9 cellular contexts compared by ENCODE assay signal in genomic region chr20:34558320-34559202, GRCh38. TPM values are rescaled to one million over a fixed set of nuclear protein-coding genes. Genes with fewer than 3 reads are reported as not detected.
DNase-seq lines count a peak whose midpoint lies in the region; ATAC-seq lines count a peak whose summit lies in the region.
"Had no signal": no experiment of that assay in that cellular context is flagged by ENCODE, and none has a peak within 500 bp of the region (broad histone marks: within the 10 kb centered on the region; RNA-seq: fewer than 3 reads in every experiment).

Gene MAP1LC3A, plus strand, starts transcription at chr20:34558718. Its CDS starts 151 bp downstream, at chr20:34558869.

- peak; percentile 93 to 96 (median 94) for DNase-seq in CD4-positive, alpha-beta memory T cell
- DNase-seq in H4 (ENCODE audit: low spot score) (peak; percentile 92), NCI-H2227 treated with DMSO at 0.1 percent for 48 hours (lab: John Stamatoyannopoulos, UW) (peak; percentile 91), mucosa of gallbladder (ENCODE audit: low spot score) (peak; percentile 96), SKM-1 treated with dmso at 0.1 percent for 144 hours (lab: John Stamatoyannopoulos, UW; ENCODE audit: unreplicated experiment) (no peak)
- DNase-seq in activated T-cell treated with anti-CD3 and anti-CD28 coated beads, Interleukin-2, amount 50 U/mL, for 72 hours, result peak; percentile 91 to 95
- DNase-seq in stimulated activated CD8-positive, alpha-beta memory T cell treated with anti-CD3 and anti-CD28 coated beads, Interleukin-2, amount 100 ng/mL, for 1 hour (ENCODE audit: low read depth in 2 of 2), result peak; percentile 88

- no peaks in the 10 kb centered on the region for H3K9me3 ChIP-seq in CD4-positive, alpha-beta memory T cell (ENCODE audit: control insufficient read depth in 1 of 2, low read length in 2 of 2)
- H3K9me3 ChIP-seq in esophagus (ENCODE audit: control insufficient read depth in 2 of 2, insufficient read depth in 1 of 2, low read depth in 1 of 2, low read length in 1 of 2), result no peaks in the 10 kb centered on the region

- no peaks in the 10 kb centered on the region for H3K36me3 ChIP-seq in CD4-positive, alpha-beta memory T cell (ENCODE audit: insufficient read depth, low read length)
- no peaks in the 10 kb centered on the region for H3K36me3 ChIP-seq in esophagus (ENCODE audit: control insufficient read depth in 2 of 2, insufficient read depth in 2 of 2, low read length in 1 of 2)

- peak within 1 kb of the TSS; percentile 91 to 100 (median 96) for H3K27ac Mint-ChIP-seq in CD4-positive, alpha-beta memory T cell
- H3K27ac Mint-ChIP-seq in activated T-cell treated with anti-CD3 and anti-CD28 coated beads, Interleukin-2, amount 50 U/mL, for 72 hours, result peak within 1 kb of the TSS; percentile 90

- peak within 1 kb of the TSS; percentile 95 for H3K27ac ChIP-seq in CD4-positive, alpha-beta memory T cell (ENCODE audit: low read depth, low read length)
- peak within 1 kb of the TSS; percentile 85 to 90 for H3K27ac ChIP-seq in esophagus (ENCODE audit: low read depth in 2 of 2, low read length in 1 of 2)

- H3K4me1 ChIP-seq in CD4-positive, alpha-beta memory T cell (ENCODE audit: insufficient read depth, low read length), result peaks cover 12% of the 10 kb centered on the region
- no peaks in the 10 kb centered on the region for H3K4me1 ChIP-seq in esophagus (ENCODE audit: control insufficient read depth in 2 of 2, insufficient read depth in 2 of 2, low read length in 1 of 2)

- peak within 1 kb of the TSS; percentile 45 to 46 for H3K4me3 ChIP-seq in CD4-positive, alpha-beta memory T cell (ENCODE audit: low read length in 2 of 2)
- peak within 1 kb of the TSS; percentile 45 to 61 for H3K4me3 ChIP-seq in esophagus (ENCODE audit: low read depth in 1 of 2, low read length in 2 of 2)

- 2 to 7% methylated on average over 83 to 100 of the region's 100 CpGs for WGBS in esophagus, 2 donors

- H3K27me3 ChIP-seq in CD4-positive, alpha-beta memory T cell (ENCODE audit: insufficient read depth, low read length), result no peaks in the 10 kb centered on the region
- H3K27me3 ChIP-seq in esophagus (ENCODE audit: control insufficient read depth in 1 of 2, insufficient read depth in 2 of 2, low read length in 2 of 2), result no peaks in the 10 kb centered on the region

- no peaks in the 10 kb centered on the region for H3K27me3 Mint-ChIP-seq in CD4-positive, alpha-beta memory T cell
- no peaks in the 10 kb centered on the region for H3K27me3 Mint-ChIP-seq in activated T-cell treated with anti-CD3 and anti-CD28 coated beads, Interleukin-2, amount 50 U/mL, for 72 hours (ENCODE audit: low read depth)

- intact Hi-C loops in CD4-positive, alpha-beta memory T cell (cut with micrococcal nuclease), result loop anchor here (1.0 to 2.0 kb wide), 5 partner anchors 14 to 256 kb away; partner anchors contain the start of genes AHCY, ITCH and PIGU

- H3K36me3 Mint-ChIP-seq in CD4-positive, alpha-beta memory T cell, result peaks cover 0 to 4% of the 10 kb centered on the region in 2 donors
- peaks cover 0 to 3% of the 10 kb centered on the region in 2 donors for H3K36me3 Mint-ChIP-seq in activated T-cell treated with anti-CD3 and anti-CD28 coated beads, Interleukin-2, amount 50 U/mL, for 72 hours (ENCODE audit: insufficient read depth in 2 of 2)

- ATAC-seq in activated T-cell treated with anti-CD3 and anti-CD28 coated beads, Interleukin-2, amount 50 U/mL, for 72 hours (replicated peaks in 1 of 2), result peak; percentile 89 to 92

- POLR2A ChIA-PET in CD4-positive, alpha-beta memory T cell (lab: Charles Lee; ENCODE audit: partially characterized antibody), result interaction anchor here (1.0 to 1.9 kb wide), 6 partner anchors 9 to 43 kb away, joined by 3 to 10 read pairs (median 4); partner anchors contain the start of gene DYNLRB1

- CTCF ChIA-PET in CD4-positive, alpha-beta memory T cell (lab: Charles Lee; ENCODE audit: partially characterized antibody), result interaction anchor here (0.9 to 4.5 kb wide), 3 partner anchors 19 to 43 kb away, joined by 3 to 20 read pairs (median 3); no protein-coding TSS in a partner anchor

- peaks cover 10 to 33% (median 13%) of the 10 kb centered on the region in 4 donors for H3K4me1 Mint-ChIP-seq in CD4-positive, alpha-beta memory T cell
- peaks cover 15% of the 10 kb centered on the region for H3K4me1 Mint-ChIP-seq in activated T-cell treated with anti-CD3 and anti-CD28 coated beads, Interleukin-2, amount 50 U/mL, for 72 hours (ENCODE audit: low read depth)

- peak within 1 kb of the TSS; percentile 70 to 93 (median 84) for H3K4me3 Mint-ChIP-seq in CD4-positive, alpha-beta memory T cell
- H3K4me3 Mint-ChIP-seq in activated T-cell treated with anti-CD3 and anti-CD28 coated beads, Interleukin-2, amount 50 U/mL, for 72 hours, result peak within 1 kb of the TSS; percentile 89 to 96

- peaks cover 0 to 2% (median 0%) of the 10 kb centered on the region in 8 donors for H3K9me3 Mint-ChIP-seq in CD4-positive, alpha-beta memory T cell
- H3K9me3 Mint-ChIP-seq in activated T-cell treated with anti-CD3 and anti-CD28 coated beads, Interleukin-2, amount 50 U/mL, for 72 hours, result no peaks in the 10 kb centered on the region

RNA-seq across cellular contexts. Expression of gene MAP1LC3A, which starts in this region (rescaled TPM):
- 1 to 10 TPM; 2.1 to 2.8 TPM for total RNA-seq in CD4-positive, alpha-beta memory T cell
- polyA plus RNA-seq in CD4-positive, alpha-beta memory T cell, result 1 to 10 TPM; 3.7 to 7.9 TPM
- total RNA-seq in H4 (2014; rRNA removed; shearing (Covaris generic)), result 12.4 and 15.4 TPM in 2 replicates
- total RNA-seq in activated T-cell treated with anti-CD3 and anti-CD28 coated beads, Interleukin-2, amount 50 U/mL, for 72 hours, result 1 to 10 TPM; 3.7 to 5.2 TPM
- 10 to 100 TPM; 28.7 to 29.5 TPM for polyA plus RNA-seq in esophagus
- 94.4 TPM for total RNA-seq in mucosa of gallbladder
- total RNA-seq: HT1080 had no signal
